In the genomic region with DNA sequence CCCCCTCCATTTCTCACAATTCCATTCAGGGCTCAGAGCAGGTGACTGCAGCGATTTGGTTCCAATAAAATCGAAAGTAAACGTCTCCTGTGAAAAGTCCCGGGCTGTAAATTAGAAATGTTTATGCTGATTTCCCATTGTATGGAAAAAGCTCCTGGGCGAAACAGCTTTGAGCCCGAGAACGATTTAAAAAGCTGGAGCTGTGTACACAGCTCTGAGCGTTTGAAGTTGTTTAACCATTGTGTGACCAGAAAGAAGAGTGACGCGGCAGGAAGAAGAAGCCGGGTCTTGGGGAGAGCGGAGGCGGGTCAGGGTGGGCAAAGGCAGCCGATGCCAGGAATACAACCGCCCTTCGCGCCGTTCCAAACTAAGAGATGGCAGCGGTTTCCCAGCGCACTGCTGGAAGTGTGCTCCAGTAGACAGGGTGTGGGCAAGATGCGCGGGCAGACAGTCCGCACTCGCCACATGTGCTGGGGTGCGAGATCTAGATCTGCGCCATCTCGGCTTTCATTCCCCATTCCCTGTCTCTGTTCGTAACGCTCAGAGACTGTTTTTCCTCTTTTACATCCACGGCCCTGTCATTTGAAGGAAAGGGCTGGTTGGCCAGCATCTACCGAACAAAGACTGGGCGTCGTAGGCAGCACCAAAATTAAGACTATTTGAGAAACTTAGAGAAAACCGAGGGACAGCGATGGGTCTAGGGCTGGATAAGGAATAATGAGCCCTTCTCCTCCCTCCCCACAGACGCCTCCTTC, we compare ENCODE assay signal across 10 cellular contexts. TPM values are rescaled to one million over a fixed set of nuclear protein-coding genes. Genes with fewer than 3 reads are reported as not detected.
DNase-seq lines count a peak whose midpoint lies in the region; ATAC-seq, FAIRE-seq and TF ChIP-seq lines count a peak whose summit lies in the region.
"Had no signal": no experiment of that assay in that cellular context is flagged by ENCODE, and none has a peak within 500 bp of the region (broad histone marks: within the 10 kb centered on the region; RNA-seq: fewer than 3 reads in every experiment).

No MANE protein-coding gene starts in this region.

- peak overlapping the region; percentile 28; the same call in 1 of the 2 replicates for H4K8ac ChIP-seq in H1 (ENCODE audit: extremely low read depth, insufficient read depth, low read length)

- H3K79me1 ChIP-seq in H1 (ENCODE audit: low read depth, low read length) = no peaks in the 10 kb centered on the region

- no peak overlapping the region for H3K56ac ChIP-seq in H1 (replicated peaks; ENCODE audit: insufficient read length, low read depth, low read length)

- intact Hi-C loops in sigmoid colon (cut with DNase I) = no loop called here
- intact Hi-C loops in body of pancreas (cut with DNase I) = no loop called here

- no peak for FAIRE-seq in H1 (lab: Jason Lieb, UNC)

- H3K27me3 ChIP-seq in H1 (replicated peaks in 1 of 4; ENCODE audit: control insufficient read depth in 3 of 4, extremely low read depth in 1 of 4, insufficient read depth in 3 of 4, low read length in 3 of 4) (peaks cover 86 to 94% (median 91%) of the 10 kb centered on the region in 4 experiments), sigmoid colon (peaks cover 71 to 97% (median 86%) of the 10 kb centered on the region in 3 donors), body of pancreas (peaks cover 0 to 72% of the 10 kb centered on the region in 2 donors)

- H3K79me2 ChIP-seq in H1 (ENCODE audit: control insufficient read depth in 1 of 2, insufficient read depth in 2 of 2, low read length in 2 of 2) = no peaks in the 10 kb centered on the region

- H2BK15ac ChIP-seq in H1 (ENCODE audit: low read length) = no peak overlapping the region

- H3K4me3 ChIP-seq in H1 (ENCODE audit: extremely low read depth in 1 of 4, insufficient read depth in 2 of 4, low read depth in 3 of 4, low read length in 4 of 4) (peak overlapping the region in 1 of 4 experiments; percentile 54; a peak in 3 of 8 replicates), sigmoid colon (peak overlapping the region in 3 of 4 donors; percentile 18 to 34 (median 24)), body of pancreas (peak overlapping the region in 1 of 2 donors; percentile 6)
- H3K4me3 ChIP-seq: smooth muscle cell had no signal

- no peak overlapping the region for H3K4ac ChIP-seq in H1 (replicated peaks; ENCODE audit: insufficient read length, low read depth, low read length)

- H2AK5ac ChIP-seq in H1 (ENCODE audit: low read depth, low read length) = peak overlapping the region; percentile 61; the same call in 1 of the 2 replicates

- TF ChIP-seq POLR2A in H1 (IDR thresholded peaks at IDR 0.05; ENCODE audit: control extremely low read depth in 1 of 2, low read depth in 2 of 2, low read length in 2 of 2) = no peak
- no peak for TF ChIP-seq POLR2A in sigmoid colon (IDR thresholded peaks at IDR 0.05)
- TF ChIP-seq POLR2A in body of pancreas (IDR thresholded peaks at IDR 0.05) = no peak

- H3K9me3 ChIP-seq in H1 (ENCODE audit: insufficient read depth in 2 of 2, low read depth in 1 of 2, low read length in 1 of 2) (no peaks in the 10 kb centered on the region), sigmoid colon (no peaks in the 10 kb centered on the region), body of pancreas (no peaks in the 10 kb centered on the region)

- H2AFZ ChIP-seq in H1 (ENCODE audit: low read length) = no peak overlapping the region

- no peak overlapping the region for H4K5ac ChIP-seq in H1 (ENCODE audit: insufficient read length, low read depth, low read length)

- no peak overlapping the region for H2BK120ac ChIP-seq in H1 (replicated peaks; ENCODE audit: low read depth, low read length)

- CTCF ChIA-PET in H1 (lab: Charles Lee; ENCODE audit: partially characterized antibody) = interaction anchor here (0.7 to 23.4 kb wide), 6 partner anchors 10 to 180 kb away, joined by 3 to 345 read pairs (median 51); no protein-coding TSS in a partner anchor

- WGBS in H1 (ENCODE audit: extremely low coverage in 1 of 2, insufficient coverage in 1 of 2, insufficient read length in 1 of 2, insufficient replicate concordance in 2 of 2, low coverage in 1 of 2, low lambda C conversion rate in 2 of 2, missing lambda C conversion rate in 1 of 2), 2 experiments = 10% methylated on average over 36 of the region's 36 CpGs; no CpG with 5 or more reads in 1 of the 2 experiments
- 10 to 22% methylated on average over 36 of the region's 36 CpGs for WGBS in sigmoid colon, 2 donors
- 5 to 7% methylated on average over 36 of the region's 36 CpGs for WGBS in body of pancreas, 2 donors

- H2BK20ac ChIP-seq in H1 (ENCODE audit: low read length) = peak overlapping the region; percentile 48; the same call in 1 of the 2 replicates

- no peak overlapping the region for H2BK5ac ChIP-seq in H1 (ENCODE audit: low read depth, low read length)

- no peak for ATAC-seq in body of pancreas

- H4K91ac ChIP-seq in H1 (replicated peaks; ENCODE audit: insufficient read length, low read length) = no peak overlapping the region

- POLR2A ChIA-PET in H1 (lab: Charles Lee; ENCODE audit: partially characterized antibody) = interaction anchor here (0.9 to 1.2 kb wide), 2 partner anchors 31 to 135 kb away, joined by 3 read pairs; no protein-coding TSS in a partner anchor

- no peak for TF ChIP-seq EP300 in H1 (IDR thresholded peaks at IDR 0.05; ENCODE audit: borderline replicate concordance in 1 of 2, low read depth in 2 of 2, low read length in 2 of 2)
- no peak for TF ChIP-seq EP300 in sigmoid colon (IDR thresholded peaks at IDR 0.05)

- TF ChIP-seq CTCF in H1 (IDR thresholded peaks at IDR 0.05; ENCODE audit: control extremely low read depth in 1 of 3, insufficient read depth in 1 of 3, low read depth in 1 of 3, low read length in 3 of 3) = no peak
- TF ChIP-seq CTCF in sigmoid colon (IDR thresholded peaks at IDR 0.05) = no peak
- TF ChIP-seq CTCF in body of pancreas (IDR thresholded peaks at IDR 0.05) = no peak

- TF ChIP-seq RAD21 in H1 (IDR thresholded peaks at IDR 0.05 in 1 of 2, conservative IDR thresholded peaks at IDR 0.05 in 1 of 2; ENCODE audit: low read depth in 2 of 2, low read length in 2 of 2) = no peak

- peaks cover 23 to 45% of the 10 kb centered on the region in 2 experiments for H4K20me1 ChIP-seq in H1 (replicated peaks in 1 of 2; ENCODE audit: control insufficient read depth in 1 of 2, insufficient read depth in 2 of 2, low read length in 2 of 2)

- H3K36me3 ChIP-seq in H1 (ENCODE audit: control insufficient read depth in 2 of 4, insufficient read depth in 4 of 4, low read length in 3 of 4) = peaks cover 0 to 4% (median 0%) of the 10 kb centered on the region in 4 experiments; a peak in 1 of 8 replicates
- no peaks in the 10 kb centered on the region for H3K36me3 ChIP-seq in sigmoid colon
- H3K36me3 ChIP-seq in body of pancreas (replicated peaks in 1 of 2; ENCODE audit: insufficient read depth in 1 of 2, low read depth in 2 of 2) = no peaks in the 10 kb centered on the region

- H3K27ac ChIP-seq in H1 (ENCODE audit: low read depth, low read length) (no peak overlapping the region), sigmoid colon (no peak overlapping the region), body of pancreas (no peak overlapping the region)
- H3K27ac ChIP-seq: VCaP had no signal

- DNase-seq in NCI-H1092 treated with DMSO at 0.1 percent for 48 hours (lab: John Stamatoyannopoulos, UW) (peak; percentile 21), NCI-H1092 (lab: John Stamatoyannopoulos, UW) (no peak), NCI-H526 treated with DMSO at 0.1 percent for 48 hours (lab: John Stamatoyannopoulos, UW) (peak; percentile 77), H1 (ENCODE audit: low read depth in 1 of 2, low spot score in 2 of 2) (peak in 1 of 2 experiments; percentile 50), sigmoid colon (no peak), NCI-H82 (lab: John Stamatoyannopoulos, UW) (no peak), body of pancreas (no peak), NCI-H2107 (lab: John Stamatoyannopoulos, UW) (no peak)

- peak overlapping the region; percentile 45 to 49; a peak in 3 of 4 replicates for H3K4me2 ChIP-seq in H1 (ENCODE audit: insufficient read depth in 1 of 2, low read depth in 2 of 2, low read length in 2 of 2)
- H3K4me2 ChIP-seq: smooth muscle cell had no signal

- peak overlapping the region; percentile 50 for H2BK12ac ChIP-seq in H1 (ENCODE audit: low read depth, low read length)

- no peak overlapping the region for H3K23ac ChIP-seq in H1 (ENCODE audit: insufficient read length)

- peaks cover 9 to 42% (median 27%) of the 10 kb centered on the region in 4 experiments for H3K4me1 ChIP-seq in H1 (replicated peaks in 1 of 4; ENCODE audit: control insufficient read depth in 3 of 4, insufficient read depth in 4 of 4, low read length in 3 of 4)
- H3K4me1 ChIP-seq in sigmoid colon = peaks cover 0 to 46% (median 42%) of the 10 kb centered on the region in 4 donors
- H3K4me1 ChIP-seq in body of pancreas = peaks cover 47% of the 10 kb centered on the region

- H3K14ac ChIP-seq in H1 (ENCODE audit: insufficient read length) = no peak overlapping the region

- H3K9ac ChIP-seq in H1 (replicated peaks in 1 of 4; ENCODE audit: extremely low read depth in 1 of 4, low read depth in 3 of 4, low read length in 3 of 4) = no peak overlapping the region

- H3K23me2 ChIP-seq in H1 (ENCODE audit: low read depth, low read length) = peaks cover 9% of the 10 kb centered on the region; the same call in 1 of the 2 replicates

- H3K18ac ChIP-seq in H1 (ENCODE audit: extremely low read depth, low read length) = peak overlapping the region; percentile 32; the same call in 1 of the 2 replicates

TF ChIP-seq in H1, 55 proteins besides CTCF, POLR2A, EP300 and RAD21 (continues in another document):
- no peak for TF ChIP-seq TAF7 (optimal IDR thresholded peaks at IDR 0.05; ENCODE audit: borderline replicate concordance, low read depth, low read length)
- no peak for TF ChIP-seq POLR2AphosphoS5 (IDR thresholded peaks at IDR 0.05; ENCODE audit: low read depth, low read length)
- TF ChIP-seq SIN3A (conservative IDR thresholded peaks at IDR 0.05 in 1 of 2, IDR thresholded peaks at IDR 0.05 in 1 of 2; ENCODE audit: low read depth in 1 of 2, low read length in 2 of 2) = no peak
- no peak for TF ChIP-seq JUND (IDR thresholded peaks at IDR 0.05; ENCODE audit: low read length)
- TF ChIP-seq POU5F1 (IDR thresholded peaks at IDR 0.05; ENCODE audit: low read depth, low read length) = no peak
- TF ChIP-seq RFX5 (IDR thresholded peaks at IDR 0.05; ENCODE audit: borderline replicate concordance, low read depth, low read length) = no peak
- no peak for TF ChIP-seq SIRT6 (IDR thresholded peaks at IDR 0.05; ENCODE audit: low read length)

RNA-seq across cellular contexts. Expression of a gene that starts 1.0 kb away (rescaled TPM):
- total RNA-seq in H1 (2021; fragmentation: NEBNext Ultra II Directional; extraction: Animal tissue kit (Norgen Biotek cat#: 25700)) = not detected in 2 replicates
- polyA plus RNA-seq in H1 (2011; rRNA removed) (0.08 TPM in 1 of 2 replicates, not detected in the other), sigmoid colon (not detected)
- not detected for polyA plus RNA-seq in H1 (2011; cell fraction: cytosol; rRNA removed)
- polyA plus RNA-seq in H1 (2011; cell fraction: nucleus; rRNA removed) = not detected
- not detected in 4 replicates for polyA plus RNA-seq in H1 (2012, experiment 1 of 2)
- polyA plus RNA-seq in H1 (2012, experiment 2 of 2) = not detected
- polyA plus RNA-seq in H1 (2013, experiment 1 of 2) = not detected
- polyA plus RNA-seq in H1 (2013, experiment 2 of 2) = not detected
- not detected in 2 replicates for polyA minus RNA-seq in H1 (2011; rRNA and poly(A)+ RNA removed)
- polyA minus RNA-seq in H1 (2011; cell fraction: cytosol; rRNA and poly(A)+ RNA removed) = not detected
- not detected for polyA minus RNA-seq in H1 (2011; cell fraction: nucleus; rRNA and poly(A)+ RNA removed)
- total RNA-seq in sigmoid colon (not detected), body of pancreas (not detected)
- total RNA-seq: smooth muscle cell had no signal
- polyA plus RNA-seq: smooth muscle cell had no signal

Comparison
In these comparisons a context has a peak if more than half of its experiments do, and no peak if none do; other contexts are left out.
1. DNase-seq: peak in NCI-H1092 treated with DMSO at 0.1 percent for 48 hours (single experiment) and NCI-H526 treated with DMSO at 0.1 percent for 48 hours (single experiment); none in NCI-H1092 (single experiment), sigmoid colon (single experiment), NCI-H82 (single experiment), body of pancreas (0 of 4) and NCI-H2107 (single experiment).